16 cellular contexts compared by ENCODE assay signal in genomic region chr4:173237722-173238121, GRCh38.
"Had no signal": no experiment of that assay in that cellular context is flagged by ENCODE, and none has a peak within 500 bp of the region (broad histone marks: within the 10 kb centered on the region; RNA-seq: fewer than 3 reads in every experiment).

No MANE protein-coding gene starts in this region.

- H3K4me1 ChIP-seq: prostate gland had no signal

- H3K27ac ChIP-seq: esophagus squamous epithelium, prostate gland, spleen had no signal

- H3K36me3 Mint-ChIP-seq: natural killer cell; stimulated activated naive B cell treated with anti-CD40 and anti-IgM and Interleukin-4, amounts not matched to agents 10 μg/mL and 1 μg/mL and 100 μg/mL, for 72 hours had no signal

- H3K9me3 Mint-ChIP-seq: activated CD8-positive, alpha-beta T cell treated with anti-CD3 and anti-CD28 coated beads for 36 hours; natural killer cell; stimulated activated naive B cell treated with anti-CD40 and anti-IgM and Interleukin-4, amounts not matched to agents 10 μg/mL and 1 μg/mL and 100 μg/mL, for 72 hours had no signal

- H3K36me3 ChIP-seq: prostate gland, transverse colon had no signal

- H3K9me3 ChIP-seq: esophagus squamous epithelium, prostate gland, spleen, transverse colon had no signal

- H3K27me3 ChIP-seq: esophagus squamous epithelium, spleen, transverse colon had no signal

- H3K4me3 Mint-ChIP-seq: activated CD8-positive, alpha-beta T cell treated with anti-CD3 and anti-CD28 coated beads for 36 hours; natural killer cell; stimulated activated naive B cell treated with anti-CD40 and anti-IgM and Interleukin-4, amounts not matched to agents 10 μg/mL and 1 μg/mL and 100 μg/mL, for 72 hours had no signal

- H3K27me3 Mint-ChIP-seq: activated CD8-positive, alpha-beta T cell treated with anti-CD3 and anti-CD28 coated beads for 36 hours; stimulated activated naive B cell treated with anti-CD40 and anti-IgM and Interleukin-4, amounts not matched to agents 10 μg/mL and 1 μg/mL and 100 μg/mL, for 72 hours had no signal

- ATAC-seq: activated CD8-positive, alpha-beta T cell treated with anti-CD3 and anti-CD28 coated beads for 36 hours; natural killer cell; sciatic nerve had no signal

- H3K27ac Mint-ChIP-seq: activated CD8-positive, alpha-beta T cell treated with anti-CD3 and anti-CD28 coated beads for 36 hours; natural killer cell; stimulated activated naive B cell treated with anti-CD40 and anti-IgM and Interleukin-4, amounts not matched to agents 10 μg/mL and 1 μg/mL and 100 μg/mL, for 72 hours had no signal

- H3K4me3 ChIP-seq: esophagus squamous epithelium, prostate gland, spleen, transverse colon had no signal

- DNase-seq: activated CD8-positive, alpha-beta memory T cell treated with anti-CD3 and anti-CD28 coated beads, Interleukin-2, amount 50 U/mL, for 4 hours; activated CD8-positive, alpha-beta T cell treated with anti-CD3 and anti-CD28 coated beads for 36 hours; activated naive CD4-positive, alpha-beta T cell; aorta; esophagus squamous epithelium; foreskin fibroblast; left colon; natural killer cell; nucleus accumbens; spleen; stimulated activated CD4-positive, alpha-beta T cell treated with anti-CD3 and anti-CD28 coated beads, Interleukin-1b, Interleukin-23, amount 100 ng/mL, for 48 hours; stimulated activated naive B cell treated with anti-CD40 and anti-IgM and Interleukin-4, amounts not matched to agents 10 μg/mL and 1 μg/mL and 100 μg/mL, for 72 hours; substantia nigra; transverse colon had no signal
